ENCODE assay signal across 35 cellular contexts in the genomic region with DNA sequence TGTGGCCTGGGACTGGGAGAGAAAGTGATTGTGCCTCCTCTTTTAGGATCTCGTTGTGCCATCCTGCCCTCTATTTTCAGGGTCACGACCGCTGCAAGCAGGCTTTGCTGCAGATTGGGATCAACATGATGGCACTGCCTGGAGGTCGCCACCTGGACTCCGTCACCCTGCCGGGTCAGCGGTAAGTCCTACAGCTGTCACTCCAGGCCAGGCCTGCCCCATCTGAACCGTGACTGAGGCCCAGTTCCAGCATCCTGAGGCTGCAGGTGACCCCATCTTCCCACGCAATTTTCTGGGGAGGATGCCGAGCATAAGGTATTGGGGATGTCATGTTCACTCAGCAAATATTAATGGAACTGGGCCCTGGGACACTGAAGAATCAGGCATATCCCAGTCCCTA.
"Had no signal": no experiment of that assay in that cellular context is flagged by ENCODE, and none has a peak within 500 bp of the region (broad histone marks: within the 10 kb centered on the region; RNA-seq: fewer than 3 reads in every experiment).

No MANE protein-coding gene starts in this region.

- H3K27ac ChIP-seq: KMS-11 had no signal

- H3K9ac ChIP-seq: KMS-11 had no signal

- H3K36me3 ChIP-seq: MG63 had no signal

- H3K4me3 ChIP-seq: MG63 had no signal

- DNase-seq: Karpas-422, Kasumi-1, KG1, MG63, MM.1S, MV-4-11, NCI-H1048, NCI-H1092, NCI-H1092 treated with DMSO at 0.1 percent for 48 hours, NCI-H1105, NCI-H1105 treated with DMSO at 0.1 percent for 48 hours, NCI-H1417, NCI-H1417 treated with DMSO at 0.1 percent for 48 hours, NCI-H1436, NCI-H1436 treated with DMSO at 0.1 percent for 48 hours, NCI-H146, NCI-H1694, NCI-H1694 treated with DMSO at 0.1 percent for 48 hours, NCI-H187, NCI-H187 treated with DMSO at 0.1 percent for 48 hours, NCI-H1930, NCI-H2029, NCI-H2029 treated with DMSO at 0.1 percent for 48 hours, NCI-H2081, NCI-H2081 treated with DMSO at 0.1 percent for 48 hours, NCI-H2107, NCI-H2171, NCI-H2171 treated with DMSO at 0.1 percent for 48 hours, NCI-H2227 treated with DMSO at 0.1 percent for 48 hours, NCI-H226, NCI-H345, NCI-H446, NCI-H446 treated with DMSO at 0.1 percent for 48 hours, NCI-H510A had no signal

- H3K9me3 ChIP-seq: MG63 had no signal

- H3K27me3 ChIP-seq: MG63 had no signal

- H3K4me2 ChIP-seq: KMS-11 had no signal
